ENCODE assay signal across 1 cellular context in genomic region chr17:79796570-79797491, GRCh38.
TF ChIP-seq lines count a peak whose summit lies in the region.

Gene CBX8 (minus strand): TSS chr17:79797077. CDS start chr17:79796998, 79 bp downstream.

TF ChIP-seq in K562, 482 proteins besides CTCF, POLR2A, EP300 and RAD21 (continued from another document and continues in another):
- TF ChIP-seq, protein P1, sequence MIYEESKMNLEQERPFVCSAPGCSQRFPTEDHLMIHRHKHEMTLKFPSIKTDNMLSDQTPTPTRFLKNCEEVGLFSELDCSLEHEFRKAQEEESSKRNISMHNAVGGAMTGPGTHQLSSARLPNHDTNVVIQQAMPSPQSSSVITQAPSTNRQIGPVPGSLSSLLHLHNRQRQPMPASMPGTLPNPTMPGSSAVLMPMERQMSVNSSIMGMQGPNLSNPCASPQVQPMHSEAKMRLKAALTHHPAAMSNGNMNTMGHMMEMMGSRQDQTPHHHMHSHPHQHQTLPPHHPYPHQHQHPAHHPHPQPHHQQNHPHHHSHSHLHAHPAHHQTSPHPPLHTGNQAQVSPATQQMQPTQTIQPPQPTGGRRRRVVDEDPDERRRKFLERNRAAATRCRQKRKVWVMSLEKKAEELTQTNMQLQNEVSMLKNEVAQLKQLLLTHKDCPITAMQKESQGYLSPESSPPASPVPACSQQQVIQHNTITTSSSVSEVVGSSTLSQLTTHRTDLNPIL (CRISPR knock-in tag; IDR thresholded peaks at IDR 0.05): no peak
- TF ChIP-seq MGA (IDR thresholded peaks at IDR 0.05): no peak
- no peak for TF ChIP-seq XRCC3 (IDR thresholded peaks at IDR 0.05)
- TF ChIP-seq ZNF583 (CRISPR knock-in tag; IDR thresholded peaks at IDR 0.05): no peak
- no peak for TF ChIP-seq ZNF197 (CRISPR knock-in tag; IDR thresholded peaks at IDR 0.05; ENCODE audit: low read depth)
- TF ChIP-seq HMGXB4 (CRISPR knock-in tag; IDR thresholded peaks at IDR 0.05): no peak; the same call in 1 of the 2 replicates
- peak; percentile 66 for TF ChIP-seq RB1 (IDR thresholded peaks at IDR 0.05; ENCODE audit: low read depth)
- no peak for TF ChIP-seq CBFA2T2 (conservative IDR thresholded peaks at IDR 0.05)
- TF ChIP-seq ZNF12 (CRISPR knock-in tag; IDR thresholded peaks at IDR 0.05): no peak
- no peak for TF ChIP-seq HDAC6 (IDR thresholded peaks at IDR 0.05; ENCODE audit: low read depth, low read length)
- TF ChIP-seq, protein P2, sequence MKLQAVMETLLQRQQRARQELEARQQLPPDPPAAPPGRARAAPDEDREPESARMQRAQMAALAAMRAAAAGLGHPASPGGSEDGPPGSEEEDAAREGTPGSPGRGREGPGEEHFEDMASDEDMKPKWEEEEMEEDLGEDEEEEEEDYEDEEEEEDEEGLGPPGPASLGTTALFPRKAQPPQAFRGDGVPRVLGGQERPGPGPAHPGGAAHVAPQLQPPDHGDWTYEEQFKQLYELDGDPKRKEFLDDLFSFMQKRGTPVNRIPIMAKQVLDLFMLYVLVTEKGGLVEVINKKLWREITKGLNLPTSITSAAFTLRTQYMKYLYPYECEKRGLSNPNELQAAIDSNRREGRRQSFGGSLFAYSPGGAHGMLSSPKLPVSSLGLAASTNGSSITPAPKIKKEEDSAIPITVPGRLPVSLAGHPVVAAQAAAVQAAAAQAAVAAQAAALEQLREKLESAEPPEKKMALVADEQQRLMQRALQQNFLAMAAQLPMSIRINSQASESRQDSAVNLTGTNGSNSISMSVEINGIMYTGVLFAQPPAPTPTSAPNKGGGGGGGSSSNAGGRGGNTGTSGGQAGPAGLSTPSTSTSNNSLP (IDR thresholded peaks at IDR 0.05; ENCODE audit: borderline replicate concordance, low read depth, low read length): no peak
- TF ChIP-seq TRIM24 (IDR thresholded peaks at IDR 0.05): 0 out of 4 replicates have a peak, but pooled peaks of 1 of the 2 experiments have one; percentile 22
- TF ChIP-seq BRD4 (IDR thresholded peaks at IDR 0.05): 0 out of 2 replicates have a peak, but pooled peaks have one; percentile 39
- TF ChIP-seq MNT (conservative IDR thresholded peaks at IDR 0.05): peak; percentile 85 to 87
- no peak for TF ChIP-seq SETDB1 (IDR thresholded peaks at IDR 0.05; ENCODE audit: low read length)
- TF ChIP-seq TAF1 (IDR thresholded peaks at IDR 0.05; ENCODE audit: control insufficient read depth, extremely low read depth, insufficient read depth, low read length, severe bottlenecking): peak; percentile 21
- no peak for TF ChIP-seq ZEB2 (IDR thresholded peaks at IDR 0.05)
- TF ChIP-seq ZNF212 (CRISPR knock-in tag; IDR thresholded peaks at IDR 0.05): no peak
- no peak for TF ChIP-seq PTTG1 (tag; IDR thresholded peaks at IDR 0.05; ENCODE audit: low read depth)
- no peak for TF ChIP-seq U2AF1 (optimal IDR thresholded peaks at IDR 0.05; ENCODE audit: low read depth, low read length)
- TF ChIP-seq ETV6 (IDR thresholded peaks at IDR 0.05; ENCODE audit: borderline replicate concordance in 1 of 2, low read depth in 2 of 2, low read length in 1 of 2): no peak
- no peak for TF ChIP-seq ETV6 (CRISPR knock-in tag; IDR thresholded peaks at IDR 0.05; ENCODE audit: borderline replicate concordance)
- peak; percentile 22 for TF ChIP-seq PCBP1 (IDR thresholded peaks at IDR 0.05; ENCODE audit: low read depth, low read length, poor library complexity, severe bottlenecking)
- TF ChIP-seq FOXM1 (IDR thresholded peaks at IDR 0.05; ENCODE audit: low read depth): peak; percentile 21; the same call in 1 of the 2 replicates
- no peak for TF ChIP-seq FOXM1 (CRISPR knock-in tag; IDR thresholded peaks at IDR 0.05; ENCODE audit: low read depth)
- TF ChIP-seq, protein P3, sequence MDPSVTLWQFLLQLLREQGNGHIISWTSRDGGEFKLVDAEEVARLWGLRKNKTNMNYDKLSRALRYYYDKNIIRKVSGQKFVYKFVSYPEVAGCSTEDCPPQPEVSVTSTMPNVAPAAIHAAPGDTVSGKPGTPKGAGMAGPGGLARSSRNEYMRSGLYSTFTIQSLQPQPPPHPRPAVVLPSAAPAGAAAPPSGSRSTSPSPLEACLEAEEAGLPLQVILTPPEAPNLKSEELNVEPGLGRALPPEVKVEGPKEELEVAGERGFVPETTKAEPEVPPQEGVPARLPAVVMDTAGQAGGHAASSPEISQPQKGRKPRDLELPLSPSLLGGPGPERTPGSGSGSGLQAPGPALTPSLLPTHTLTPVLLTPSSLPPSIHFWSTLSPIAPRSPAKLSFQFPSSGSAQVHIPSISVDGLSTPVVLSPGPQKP (CRISPR knock-in tag; IDR thresholded peaks at IDR 0.05): no peak
- TF ChIP-seq ZBTB12 (CRISPR knock-in tag; IDR thresholded peaks at IDR 0.05): peak; percentile 90
- TF ChIP-seq BRF1 (IDR thresholded peaks at IDR 0.05; ENCODE audit: borderline replicate concordance, extremely low read depth, insufficient read length): no peak
- TF ChIP-seq STAT5A (IDR thresholded peaks at IDR 0.05; ENCODE audit: borderline replicate concordance, low read length): no peak
- TF ChIP-seq TCF3 (CRISPR knock-in tag; IDR thresholded peaks at IDR 0.05): no peak
- no peak for TF ChIP-seq MLLT1 (IDR thresholded peaks at IDR 0.05)
- TF ChIP-seq KDM5B (IDR thresholded peaks at IDR 0.05; ENCODE audit: insufficient replicate concordance, low read depth, low read length): peak; percentile 80
